26 cellular contexts compared by ENCODE assay signal in genomic region chr16:74752756-74753155, GRCh38. TPM values are rescaled to one million over a fixed set of nuclear protein-coding genes. Genes with fewer than 3 reads are reported as not detected.
A peak's percentile ranks its signal among the peaks of the same experiment; 100 is the strongest.
DNase-seq lines count a peak whose midpoint lies in the region; FAIRE-seq and TF ChIP-seq lines count a peak whose summit lies in the region.
"Had no signal": no experiment of that assay in that cellular context is flagged by ENCODE, and none has a peak within 500 bp of the region (broad histone marks: within the 10 kb centered on the region; RNA-seq: fewer than 3 reads in every experiment).

No MANE protein-coding gene starts in this region.

- intact Hi-C loops in kidney (cut with DNase I): no loop called here
- intact Hi-C loops in posterior vena cava (cut with DNase I): no loop called here

- no peak for FAIRE-seq in kidney (lab: Jason Lieb, UNC)
- FAIRE-seq: A549, GM12878, RCC 7860 had no signal

- no peak for TF ChIP-seq CTCF in kidney (IDR thresholded peaks at IDR 0.05; ENCODE audit: borderline replicate concordance, extremely low read depth, insufficient read depth)

- H3K27ac ChIP-seq in caudate nucleus (ENCODE audit: low read depth, low read length) (peak overlapping the region; percentile 31), kidney (ENCODE audit: low read depth in 2 of 2, low read length in 2 of 2) (no peak overlapping the region)
- H3K27ac ChIP-seq: A549; BLaER1 treated with 17β-estradiol and CSF1 and Interleukin-3, amounts not matched to agents 10 nM and 100 nM; GM23248; KMS-11; SJSA1 had no signal

- no peaks in the 10 kb centered on the region for H3K9me3 ChIP-seq in kidney (ENCODE audit: control insufficient read depth in 1 of 2, low read length in 2 of 2)
- H3K9me3 ChIP-seq: A549; BLaER1 treated with 17β-estradiol and CSF1 and Interleukin-3, amounts not matched to agents 10 nM and 100 nM; SJSA1 had no signal

- H3K4me3 ChIP-seq in kidney (ENCODE audit: low read length in 2 of 2): no peak overlapping the region
- H3K4me3 ChIP-seq: A549; BLaER1 treated with 17β-estradiol and CSF1 and Interleukin-3, amounts not matched to agents 10 nM and 100 nM; GM12878; GM23248; SJSA1 had no signal

- H3K9ac ChIP-seq in kidney (ENCODE audit: low read length in 2 of 2): no peak overlapping the region
- H3K9ac ChIP-seq: BLaER1 treated with 17β-estradiol and CSF1 and Interleukin-3, amounts not matched to agents 10 nM and 100 nM; GM23248; KMS-11 had no signal

- H3K4me1 ChIP-seq in kidney (ENCODE audit: control insufficient read depth in 1 of 2, insufficient read depth in 1 of 2, low read depth in 1 of 2, low read length in 2 of 2): peaks cover 0 to under 1% of the 10 kb centered on the region in 2 donors
- H3K4me1 ChIP-seq: BLaER1 treated with 17β-estradiol and CSF1 and Interleukin-3, amounts not matched to agents 10 nM and 100 nM had no signal

- DNase-seq in caudate nucleus (lab: John Stamatoyannopoulos, UW) (no peak), kidney (peak; percentile 30), posterior vena cava (ENCODE audit: low spot score) (peak; percentile 69), SHP77 treated with DMSO at 0.1 percent for 48 hours (lab: John Stamatoyannopoulos, UW) (no peak), DMS79 treated with DMSO at 0.1 percent for 48 hours (lab: John Stamatoyannopoulos, UW) (no peak), middle frontal gyrus (ENCODE audit: extremely low spot score, low spot score) (no peak), HuH-7.5 (ENCODE audit: low spot score) (no peak)
- DNase-seq: AML-193; CD4-positive, alpha-beta T cell; EL; GDM1; GM23248; HCEC 1CT; MM.1S; NCI-H1694 treated with DMSO at 0.1 percent for 48 hours; NCI-H2081; NCI-H2171; NCI-H226; NCI-H510A treated with DMSO at 0.1 percent for 48 hours; NCI-H774 had no signal

- H3K36me3 ChIP-seq in kidney (ENCODE audit: control insufficient read depth in 1 of 2, insufficient read depth in 2 of 2, low read length in 2 of 2): no peaks in the 10 kb centered on the region
- H3K36me3 ChIP-seq: BLaER1 treated with 17β-estradiol and CSF1 and Interleukin-3, amounts not matched to agents 10 nM and 100 nM; SJSA1 had no signal

RNA-seq across cellular contexts. Expression of gene FA2H, which starts 21.9 kb away (rescaled TPM):
- 4.2 TPM for total RNA-seq in kidney
- polyA plus RNA-seq in kidney (ENCODE audit: insufficient read depth, low read depth, low replicate concordance): 10.3 TPM
- not detected for total RNA-seq in posterior vena cava
- total RNA-seq: CD4-positive, alpha-beta T cell; GM23248; SJSA1 had no signal
- polyA plus RNA-seq: GM23248 had no signal

RNA-seq across cellular contexts. Expression of gene MLKL, which starts 52.1 kb away (rescaled TPM):
- total RNA-seq in kidney: 19.4 TPM
- 7.3 TPM for polyA plus RNA-seq in kidney (ENCODE audit: insufficient read depth, low read depth, low replicate concordance)
- total RNA-seq in posterior vena cava: 10 to 100 TPM; 13.7 to 14.4 TPM

Comparison
In these comparisons a context has a peak if more than half of its experiments do, and no peak if none do; other contexts are left out.
1. DNase-seq: peak in kidney (single experiment) and posterior vena cava (single experiment); none in caudate nucleus (0 of 61), SHP77 treated with DMSO at 0.1 percent for 48 hours (single experiment), DMS79 treated with DMSO at 0.1 percent for 48 hours (single experiment), middle frontal gyrus (single experiment) and HuH-7.5 (single experiment).